17 cellular contexts compared by ENCODE assay signal in genomic region chr13:40618581-40619478, GRCh38. TPM values are rescaled to one million over a fixed set of nuclear protein-coding genes. Genes with fewer than 3 reads are reported as not detected.
DNase-seq lines count a peak whose midpoint lies in the region; ATAC-seq and TF ChIP-seq lines count a peak whose summit lies in the region.
"Had no signal": no experiment of that assay in that cellular context is flagged by ENCODE, and none has a peak within 500 bp of the region (broad histone marks: within the 10 kb centered on the region; RNA-seq: fewer than 3 reads in every experiment).

No MANE protein-coding gene starts in this region.

- H3K18ac ChIP-seq in trophoblast cell (ENCODE audit: low read length): no peak overlapping the region

- no peak overlapping the region for H3K27ac ChIP-seq in CD4-positive, alpha-beta T cell (ENCODE audit: low read depth, low read length)
- H3K27ac ChIP-seq in HEK293 (ENCODE audit: extremely low read depth, low read depth, low read length): no peak overlapping the region
- no peak overlapping the region for H3K27ac ChIP-seq in trophoblast cell (ENCODE audit: low read depth, low read length)
- H3K27ac ChIP-seq: thoracic aorta had no signal

- WGBS in trophoblast cell (ENCODE audit: extremely low coverage, insufficient coverage, insufficient read length): no CpG with 5 or more reads among the region's 15 CpGs

- H3K14ac ChIP-seq in trophoblast cell (ENCODE audit: low read length): no peak overlapping the region

- CTCF ChIA-PET in CD4-positive, alpha-beta T cell (lab: Charles Lee): no interaction called here
- CTCF ChIA-PET in HEK293 (lab: Yijun Ruan, JAX): no interaction called here

- no peak overlapping the region for H4K12ac ChIP-seq in trophoblast cell (ENCODE audit: low read depth, low read length)

- peak overlapping the region; percentile 35 for H3K9ac ChIP-seq in adipocyte (ENCODE audit: low read length)
- no peak overlapping the region for H3K9ac ChIP-seq in trophoblast cell (ENCODE audit: low read length)

- TF ChIP-seq CTCF in CD4-positive, alpha-beta T cell (IDR thresholded peaks at IDR 0.05): no peak
- TF ChIP-seq CTCF in HEK293 (tag by site-specific recombination; IDR thresholded peaks at IDR 0.05): no peak

- peaks cover 97% of the 10 kb centered on the region for H3K4me1 Mint-ChIP-seq in CD4-positive, alpha-beta T cell (ENCODE audit: low read depth)

- no peak overlapping the region for H4K8ac ChIP-seq in trophoblast cell (ENCODE audit: low read depth, low read length)

- H3K9me3 Mint-ChIP-seq in CD4-positive, alpha-beta T cell: no peaks in the 10 kb centered on the region

- H3K4me3 ChIP-seq in HEK293 (ENCODE audit: low read depth, low read length) (no peak overlapping the region), adipocyte (ENCODE audit: low read length) (peak overlapping the region; percentile 69), trophoblast cell (ENCODE audit: low read depth, low read length) (no peak overlapping the region)
- H3K4me3 ChIP-seq: thoracic aorta had no signal

- H2AK5ac ChIP-seq in trophoblast cell (ENCODE audit: low read length): no peak overlapping the region

- no peaks in the 10 kb centered on the region for H3K9me3 ChIP-seq in CD4-positive, alpha-beta T cell (ENCODE audit: control insufficient read depth, low read length)
- H3K9me3 ChIP-seq in HEK293 (ENCODE audit: control insufficient read depth, insufficient read depth, low read depth, low read length) (no peaks in the 10 kb centered on the region), adipocyte (ENCODE audit: control insufficient read depth, low read length) (no peaks in the 10 kb centered on the region), trophoblast cell (ENCODE audit: insufficient read depth, low read depth, low read length) (no peaks in the 10 kb centered on the region)
- H3K9me3 ChIP-seq: BE2C, thoracic aorta had no signal

- H3K4me1 ChIP-seq in HEK293 (ENCODE audit: control insufficient read depth, insufficient read depth, low read length) (peaks cover 18% of the 10 kb centered on the region), adipocyte (ENCODE audit: control insufficient read depth, insufficient read depth, low read length) (peaks cover 71% of the 10 kb centered on the region), trophoblast cell (ENCODE audit: control insufficient read depth in 1 of 2, insufficient read depth in 2 of 2, low read length in 2 of 2) (peaks cover 12 to 23% of the 10 kb centered on the region in 2 experiments)
- H3K4me1 ChIP-seq: BE2C had no signal

- H2BK5ac ChIP-seq in trophoblast cell (ENCODE audit: low read depth, low read length, poor library complexity): no peak overlapping the region

- no peaks in the 10 kb centered on the region for H3K79me1 ChIP-seq in trophoblast cell (ENCODE audit: low read length)

- peak overlapping the region; percentile 87 for H3K27ac Mint-ChIP-seq in CD4-positive, alpha-beta T cell

- POLR2A ChIA-PET in CD4-positive, alpha-beta T cell (lab: Charles Lee): interaction anchor here (0.5 to 1.4 kb wide), 8 partner anchors 19 to 653 kb away, joined by 3 to 4 read pairs (median 4); no protein-coding TSS in a partner anchor
- POLR2A ChIA-PET in HEK293 (lab: Yijun Ruan, JAX): no interaction called here

- H3K27me3 ChIP-seq in CD4-positive, alpha-beta T cell (ENCODE audit: control insufficient read depth, insufficient read depth, low read length): no peaks in the 10 kb centered on the region
- no peaks in the 10 kb centered on the region for H3K27me3 ChIP-seq in adipocyte (replicated peaks; ENCODE audit: control insufficient read depth, insufficient read depth, low read length)
- H3K27me3 ChIP-seq in trophoblast cell (ENCODE audit: insufficient read depth, low read length): no peaks in the 10 kb centered on the region

- DNase-seq in CD4-positive, alpha-beta T cell: no peak
- no peak for DNase-seq in adipocyte (ENCODE audit: low read depth)
- peak; percentile 57 to 85 for DNase-seq in trophoblast cell
- no peak for DNase-seq in NCI-H2227 (lab: John Stamatoyannopoulos, UW; ENCODE audit: unreplicated experiment)
- no peak for DNase-seq in stimulated activated CD8-positive, alpha-beta memory T cell treated with anti-CD3 and anti-CD28 coated beads, Interleukin-4, amount 100 ng/mL, for 48 hours
- DNase-seq: BE2C, erythroblast, HCEC 1CT, mesenchymal stem cell, NCI-H1436, NCI-H226, retina, Right ventricle myocardium superior had no signal

- no peak overlapping the region for H3K4ac ChIP-seq in trophoblast cell (ENCODE audit: low read depth, low read length)

- no peak overlapping the region for H2BK12ac ChIP-seq in trophoblast cell (ENCODE audit: low read length)

- ATAC-seq in CD4-positive, alpha-beta T cell (ENCODE audit: poor library complexity): no peak
- ATAC-seq in GM19455 (IDR thresholded peaks at IDR 0.05; ENCODE audit: unreplicated experiment): no peak

- H3K36me3 ChIP-seq in HEK293 (ENCODE audit: control insufficient read depth in 2 of 2, insufficient read depth in 1 of 2, low read length in 2 of 2) (no peaks in the 10 kb centered on the region), adipocyte (ENCODE audit: control insufficient read depth, insufficient read depth, low read length, severe bottlenecking) (peaks cover 11% of the 10 kb centered on the region), trophoblast cell (ENCODE audit: control insufficient read depth in 1 of 2, insufficient read depth in 2 of 2, low read length in 2 of 2) (peaks cover 0 to 2% of the 10 kb centered on the region in 2 experiments)
- H3K36me3 ChIP-seq: BE2C, thoracic aorta had no signal

- no peaks in the 10 kb centered on the region for H3K27me3 Mint-ChIP-seq in CD4-positive, alpha-beta T cell

- H3K36me3 Mint-ChIP-seq in CD4-positive, alpha-beta T cell (ENCODE audit: low read depth): peaks cover 31% of the 10 kb centered on the region

- no peak overlapping the region for H2AFZ ChIP-seq in trophoblast cell (ENCODE audit: insufficient read depth, low read length, poor library complexity)

- peaks cover 15% of the 10 kb centered on the region for H3K79me2 ChIP-seq in trophoblast cell (ENCODE audit: control insufficient read depth, insufficient read depth, low read length, poor library complexity)

- H3K4me2 ChIP-seq in trophoblast cell (ENCODE audit: low read length): no peak overlapping the region

- no peak overlapping the region for H4K91ac ChIP-seq in trophoblast cell (ENCODE audit: low read depth, low read length)

- intact Hi-C loops in CD4-positive, alpha-beta T cell (cut with DNase I, micrococcal nuclease): no loop called here

- no peak overlapping the region for H2BK120ac ChIP-seq in trophoblast cell (ENCODE audit: insufficient read depth, low read length, poor library complexity)

- H3K23ac ChIP-seq in trophoblast cell (ENCODE audit: low read length): no peak overlapping the region

- H3K4me3 Mint-ChIP-seq in CD4-positive, alpha-beta T cell: peak overlapping the region; percentile 59
- H3K4me3 Mint-ChIP-seq: neural crest cell had no signal

TF ChIP-seq in HEK293, 187 proteins besides CTCF, POLR2A, EP300 and RAD21:
- TF ChIP-seq EGR2 (tag by site-specific recombination; IDR thresholded peaks at IDR 0.05; ENCODE audit: low read depth): 0 out of 2 replicates have a peak, but pooled peaks have one; percentile 7
- TF ChIP-seq ZSCAN18 (tag by site-specific recombination; IDR thresholded peaks at IDR 0.05): no peak
- TF ChIP-seq ZFHX2 (tag by site-specific recombination; conservative IDR thresholded peaks at IDR 0.05): peak; percentile 47

RNA-seq across cellular contexts. Expression of gene FOXO1, which starts 47.6 kb away (rescaled TPM):
- total RNA-seq in CD4-positive, alpha-beta T cell: 100 to 1,000 TPM in 1 of 2 experiments, 10 to 100 TPM in 1; 93.1 to 101 TPM
- 22.6 and 23.1 TPM in 2 replicates for polyA plus RNA-seq in trophoblast cell (2013)

Comparison
In these comparisons a context has a peak if more than half of its experiments do, and no peak if none do; other contexts are left out.
1. DNase-seq: peak in trophoblast cell (2 of 2); none in CD4-positive, alpha-beta T cell (0 of 10), adipocyte (single experiment), NCI-H2227 (single experiment) and stimulated activated CD8-positive, alpha-beta memory T cell treated with anti-CD3 and anti-CD28 coated beads, Interleukin-4, amount 100 ng/mL, for 48 hours (single experiment).